In the genomic region with DNA sequence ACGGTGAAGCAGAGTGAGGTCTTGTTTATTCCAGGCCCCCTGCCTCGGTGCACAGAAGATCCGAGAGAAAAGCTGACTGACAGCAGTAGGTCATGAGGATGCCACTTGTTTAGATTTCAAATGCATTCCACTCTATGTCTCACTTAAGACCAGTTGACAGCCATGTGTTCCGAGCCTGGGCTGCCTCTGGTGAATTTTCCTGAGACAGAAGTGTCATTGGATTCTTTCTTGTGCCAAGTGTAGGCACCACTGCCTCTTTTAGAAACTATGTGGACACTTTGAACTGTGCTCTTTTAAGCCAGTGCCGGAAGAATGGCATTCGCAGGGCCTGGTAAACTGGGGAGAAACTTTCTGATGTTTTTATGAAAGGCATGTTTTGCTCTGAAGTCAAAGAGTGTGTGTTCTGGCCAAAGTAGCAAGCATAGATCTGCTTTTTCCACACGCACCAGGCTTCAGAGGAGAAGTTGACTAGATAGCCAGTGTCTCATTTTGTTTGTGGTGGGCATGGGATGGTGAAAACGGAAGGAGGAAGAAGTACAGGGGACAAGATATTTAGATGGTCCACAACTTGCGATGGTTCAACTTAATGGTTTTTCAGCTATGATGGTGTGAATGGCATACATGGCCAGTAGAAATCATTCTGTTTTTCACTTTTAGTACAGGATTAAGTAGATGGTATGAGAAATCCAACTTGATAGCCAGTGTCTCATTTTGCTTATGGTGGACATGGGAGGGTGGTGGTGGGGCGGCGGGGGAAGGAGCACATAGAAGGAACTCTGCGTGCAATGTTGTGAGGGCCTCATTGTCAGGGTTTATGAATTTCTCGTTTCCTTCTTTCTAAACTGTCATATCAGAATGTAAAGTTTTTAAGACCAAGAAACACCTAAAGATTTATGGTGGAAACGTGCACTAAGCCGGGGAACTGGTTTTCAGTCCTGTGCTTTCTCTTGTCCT, we compare ENCODE assay signal across 8 cellular contexts.
A peak's percentile ranks its signal among the peaks of the same experiment; 100 is the strongest.
DNase-seq lines count a peak whose midpoint lies in the region; ATAC-seq lines count a peak whose summit lies in the region.

No MANE protein-coding gene starts in this region.

- no peaks in the 10 kb centered on the region for H3K27me3 Mint-ChIP-seq in effector memory CD8-positive, alpha-beta T cell
- no peaks in the 10 kb centered on the region for H3K27me3 Mint-ChIP-seq in stimulated activated memory B cell treated with anti-CD40 and anti-IgM and Interleukin-4, amounts not matched to agents 10 μg/mL and 1 μg/mL and 100 μg/mL, for 72 hours

- peaks cover 12 to 30% of the 10 kb centered on the region in 2 donors for H3K4me1 Mint-ChIP-seq in effector memory CD8-positive, alpha-beta T cell (ENCODE audit: low read depth in 2 of 2)
- peaks cover 56% of the 10 kb centered on the region for H3K4me1 Mint-ChIP-seq in stimulated activated memory B cell treated with anti-CD40 and anti-IgM and Interleukin-4, amounts not matched to agents 10 μg/mL and 1 μg/mL and 100 μg/mL, for 72 hours

- ATAC-seq in GM21367 (IDR thresholded peaks at IDR 0.05; ENCODE audit: unreplicated experiment) = peak; percentile 16
- peak; percentile 15 for ATAC-seq in HG03342 (IDR thresholded peaks at IDR 0.05; ENCODE audit: unreplicated experiment)
- ATAC-seq in effector memory CD8-positive, alpha-beta T cell (replicated peaks) = peak; percentile 5
- ATAC-seq in stimulated activated memory B cell treated with anti-CD40 and anti-IgM and Interleukin-4, amounts not matched to agents 10 μg/mL and 1 μg/mL and 100 μg/mL, for 72 hours = peak; percentile 74

- peak overlapping the region; percentile 8 to 20 for H3K4me3 Mint-ChIP-seq in effector memory CD8-positive, alpha-beta T cell
- peak overlapping the region; percentile 46 for H3K4me3 Mint-ChIP-seq in stimulated activated memory B cell treated with anti-CD40 and anti-IgM and Interleukin-4, amounts not matched to agents 10 μg/mL and 1 μg/mL and 100 μg/mL, for 72 hours

- H3K27ac Mint-ChIP-seq in effector memory CD8-positive, alpha-beta T cell = peak overlapping the region; percentile 70 to 82
- H3K27ac Mint-ChIP-seq in stimulated activated memory B cell treated with anti-CD40 and anti-IgM and Interleukin-4, amounts not matched to agents 10 μg/mL and 1 μg/mL and 100 μg/mL, for 72 hours = peak overlapping the region; percentile 90

- peaks cover 20% of the 10 kb centered on the region for H3K36me3 Mint-ChIP-seq in effector memory CD8-positive, alpha-beta T cell (ENCODE audit: insufficient read depth)
- peaks cover 16% of the 10 kb centered on the region for H3K36me3 Mint-ChIP-seq in stimulated activated memory B cell treated with anti-CD40 and anti-IgM and Interleukin-4, amounts not matched to agents 10 μg/mL and 1 μg/mL and 100 μg/mL, for 72 hours

- no peak for DNase-seq in effector memory CD8-positive, alpha-beta T cell
- DNase-seq in NCI-H146 (lab: John Stamatoyannopoulos, UW) = no peak
- DNase-seq in NCI-H446 treated with DMSO at 0.1 percent for 48 hours (lab: John Stamatoyannopoulos, UW) = no peak
- no peak for DNase-seq in GM19238 (ENCODE audit: insufficient read length, low spot score)
- no peak for DNase-seq in stimulated activated CD4-positive, alpha-beta T cell treated with anti-CD3 and anti-CD28 coated beads, Interleukin-2, amount 100 ng/mL, for 48 hours

- H3K9me3 Mint-ChIP-seq in effector memory CD8-positive, alpha-beta T cell = no peaks in the 10 kb centered on the region
- no peaks in the 10 kb centered on the region for H3K9me3 Mint-ChIP-seq in stimulated activated memory B cell treated with anti-CD40 and anti-IgM and Interleukin-4, amounts not matched to agents 10 μg/mL and 1 μg/mL and 100 μg/mL, for 72 hours

Comparison
In these comparisons a context has a peak if more than half of its experiments do, and no peak if none do; other contexts are left out.
1. ATAC-seq: peak in every context shown above with its lines; median percentile 74 in stimulated activated memory B cell treated with anti-CD40 and anti-IgM and Interleukin-4, amounts not matched to agents 10 μg/mL and 1 μg/mL and 100 μg/mL, for 72 hours; 16 in GM21367; 15 in HG03342; 5 in effector memory CD8-positive, alpha-beta T cell.